19 cellular contexts compared by ENCODE assay signal in the genomic region with DNA sequence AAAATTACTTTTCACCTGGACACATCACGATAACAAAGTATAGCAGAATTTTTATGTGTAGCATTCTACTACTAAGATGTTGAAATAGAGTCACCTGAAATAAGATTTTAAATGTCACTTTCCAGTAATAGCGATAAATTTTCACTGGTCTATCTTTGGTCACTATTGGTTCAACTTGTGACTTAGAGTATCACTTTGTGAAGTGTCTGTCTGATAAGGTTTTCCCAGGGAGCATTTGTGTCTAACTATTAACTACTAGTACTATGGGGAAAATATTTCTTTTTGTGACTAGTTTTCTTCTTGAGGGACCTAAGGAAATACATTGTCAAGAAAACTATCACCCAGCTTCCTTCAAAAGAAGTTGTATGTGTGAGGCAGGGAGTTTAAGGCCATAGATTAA.
"Had no signal": no experiment of that assay in that cellular context is flagged by ENCODE, and none has a peak within 500 bp of the region (broad histone marks: within the 10 kb centered on the region; RNA-seq: fewer than 3 reads in every experiment).

No MANE protein-coding gene starts in this region.

- H3K9me3 ChIP-seq: MG63, SJCRH30 had no signal

- DNase-seq: IMR-90, Karpas-422, KG1, MG63, NCI-H1092, NCI-H1417 treated with DMSO at 0.1 percent for 48 hours, NCI-H2029, NCI-H2171, NCI-H226, NCI-H446, NCI-H510A, NCI-H524 treated with DMSO at 0.1 percent for 48 hours, NCI-H774, RPMI8226, SHP77 treated with DMSO at 0.1 percent for 48 hours, SJCRH30 had no signal

- H3K27me3 ChIP-seq: MG63, SJCRH30 had no signal

- H3K36me3 ChIP-seq: MG63, SJCRH30 had no signal

- H3K4me3 ChIP-seq: MG63, SJCRH30 had no signal

- H3K4me1 ChIP-seq: SJCRH30 had no signal

- H3K27ac ChIP-seq: SJCRH30 had no signal

- ATAC-seq: HepG2, SK-N-SH treated with all-trans-retinoic acid at 6 μM for 48 hours had no signal

- FAIRE-seq: HepG2, RCC 7860 had no signal
